Comparison of ENCODE assay signal across 19 cellular contexts in the genomic region with DNA sequence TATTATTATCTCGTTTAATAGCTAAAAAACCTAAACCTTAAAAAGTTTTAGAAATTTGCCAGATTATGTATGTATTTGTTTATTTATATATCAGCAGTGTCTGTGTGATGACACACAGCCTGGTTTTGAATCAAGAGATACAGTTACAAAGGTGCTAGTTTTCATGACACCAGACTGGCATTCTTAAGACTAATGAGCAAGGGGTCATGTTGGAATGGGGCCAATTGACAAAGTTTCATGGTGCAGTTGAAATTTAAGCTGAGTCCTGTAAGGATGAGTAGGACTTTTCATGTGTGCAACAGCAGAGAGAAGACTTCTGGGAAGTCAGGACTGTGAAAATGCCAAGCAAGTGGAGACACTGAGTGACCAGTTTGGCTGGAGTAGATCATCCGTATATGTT. TPM values are rescaled to one million over a fixed set of nuclear protein-coding genes. Genes with fewer than 3 reads are reported as not detected.
DNase-seq lines count a peak whose midpoint lies in the region; ATAC-seq and TF ChIP-seq lines count a peak whose summit lies in the region.
"Had no signal": no experiment of that assay in that cellular context is flagged by ENCODE, and none has a peak within 500 bp of the region (broad histone marks: within the 10 kb centered on the region; RNA-seq: fewer than 3 reads in every experiment).

No MANE protein-coding gene starts in this region.

- peaks cover 7% of the 10 kb centered on the region for H3K27me3 Mint-ChIP-seq in activated T-helper 17 cell treated with anti-CD3 and anti-CD28 coated beads, Interleukin-2, amount 50 U/mL, for 72 hours

- H3K4me3 ChIP-seq in HEK293 (ENCODE audit: low read depth, low read length), result no peak overlapping the region
- H3K4me3 ChIP-seq in MG63, result no peak overlapping the region
- H3K4me3 ChIP-seq: GM23338 had no signal

- H3K27ac Mint-ChIP-seq in activated T-helper 17 cell treated with anti-CD3 and anti-CD28 coated beads, Interleukin-2, amount 50 U/mL, for 72 hours, result no peak overlapping the region
- H3K27ac Mint-ChIP-seq: CD4-positive, CD25-positive, alpha-beta regulatory T cell; CD8-positive, alpha-beta memory T cell; GM23338; HFFc6 had no signal

- peak; percentile 29 for DNase-seq in MG63
- peak; percentile 16 for DNase-seq in kidney tubule cell (ENCODE audit: low spot score)
- no peak for DNase-seq in NCI-H524 (lab: John Stamatoyannopoulos, UW)
- no peak for DNase-seq in activated CD8-positive, alpha-beta memory T cell treated with anti-CD3 and anti-CD28 coated beads for 24 hours
- DNase-seq in GM10248 (ENCODE audit: extremely low spot score), result no peak
- DNase-seq: ACHN; BE2C; C1 segment of cervical spinal cord; CD4-positive, CD25-positive, alpha-beta regulatory T cell; CD8-positive, alpha-beta memory T cell; COR-L47; GDM1; HCEC 1CT; HFFc6 had no signal

- no peak overlapping the region for H3K27ac ChIP-seq in HEK293 (ENCODE audit: extremely low read depth, low read depth, low read length)
- H3K27ac ChIP-seq: HL-60 had no signal

- H3K27me3 ChIP-seq in MG63, result no peaks in the 10 kb centered on the region
- H3K27me3 ChIP-seq: BE2C had no signal

- peaks cover 9% of the 10 kb centered on the region for H3K36me3 Mint-ChIP-seq in activated T-helper 17 cell treated with anti-CD3 and anti-CD28 coated beads, Interleukin-2, amount 50 U/mL, for 72 hours (ENCODE audit: low read depth)

- H3K4me1 Mint-ChIP-seq in activated T-helper 17 cell treated with anti-CD3 and anti-CD28 coated beads, Interleukin-2, amount 50 U/mL, for 72 hours, result peaks cover 4% of the 10 kb centered on the region
- H3K4me1 Mint-ChIP-seq: GM23338 had no signal

- TF ChIP-seq CTCF in HEK293 (tag by site-specific recombination; IDR thresholded peaks at IDR 0.05) (no peak), GM10248 (IDR thresholded peaks at IDR 0.05; ENCODE audit: control extremely low read depth, extremely low read depth, low read depth, missing control alignments) (no peak)

- POLR2A ChIA-PET in HEK293 (lab: Yijun Ruan, JAX) (interaction anchor here (1.0 kb wide), 2 partner anchors 696 to 863 kb away, joined by 3 to 4 read pairs; a partner anchor contains a TSS), GM10248 (lab: Yijun Ruan, JAX) (no interaction called here)

- ATAC-seq in activated T-helper 17 cell treated with anti-CD3 and anti-CD28 coated beads, Interleukin-2, amount 50 U/mL, for 72 hours (replicated peaks), result no peak
- ATAC-seq: GM23338 had no signal

- no peak overlapping the region for H3K4me3 Mint-ChIP-seq in activated T-helper 17 cell treated with anti-CD3 and anti-CD28 coated beads, Interleukin-2, amount 50 U/mL, for 72 hours
- H3K4me3 Mint-ChIP-seq: CD4-positive, CD25-positive, alpha-beta regulatory T cell; CD8-positive, alpha-beta memory T cell; GM23338; HFFc6 had no signal

- H3K4me1 ChIP-seq in HEK293 (ENCODE audit: control insufficient read depth, insufficient read depth, low read length), result peaks cover 16% of the 10 kb centered on the region
- H3K4me1 ChIP-seq: BE2C had no signal

- CTCF ChIA-PET in HEK293 (lab: Yijun Ruan, JAX) (interaction anchor here (0.5 to 3.5 kb wide), 8 partner anchors 17 to 840 kb away, joined by 3 to 16 read pairs (median 3); no protein-coding TSS in a partner anchor), GM10248 (lab: Yijun Ruan, JAX) (interaction anchor here (1.0 to 1.2 kb wide), 2 partner anchors 823 to 837 kb away, joined by 3 read pairs; no protein-coding TSS in a partner anchor)

- H3K9me3 ChIP-seq in HEK293 (ENCODE audit: control insufficient read depth, insufficient read depth, low read depth, low read length), result no peaks in the 10 kb centered on the region
- no peaks in the 10 kb centered on the region for H3K9me3 ChIP-seq in MG63
- H3K9me3 ChIP-seq: BE2C had no signal

- H3K9me3 Mint-ChIP-seq in activated T-helper 17 cell treated with anti-CD3 and anti-CD28 coated beads, Interleukin-2, amount 50 U/mL, for 72 hours, result no peaks in the 10 kb centered on the region
- H3K9me3 Mint-ChIP-seq: GM23338, HFFc6 had no signal

- H3K36me3 ChIP-seq in HEK293 (ENCODE audit: control insufficient read depth in 2 of 2, insufficient read depth in 1 of 2, low read length in 2 of 2), result peaks cover 0 to 9% of the 10 kb centered on the region in 2 experiments; a peak in 1 of 3 replicates
- no peaks in the 10 kb centered on the region for H3K36me3 ChIP-seq in MG63
- H3K36me3 ChIP-seq: BE2C had no signal

TF ChIP-seq in HEK293, 187 proteins besides CTCF, POLR2A, EP300 and RAD21:
- no peak for TF ChIP-seq YY2 (tag by site-specific recombination; IDR thresholded peaks at IDR 0.05)
- TF ChIP-seq ZNF548 (tag by site-specific recombination; IDR thresholded peaks at IDR 0.05), result no peak
- TF ChIP-seq ZNF366 (tag by site-specific recombination; conservative IDR thresholded peaks at IDR 0.05), result peak; percentile 38
- 0 out of 2 replicates have a peak, but pooled peaks have one; percentile 6 for TF ChIP-seq OSR2 (tag by site-specific recombination; IDR thresholded peaks at IDR 0.05)
- peak; percentile 38; the same call in 1 of the 2 replicates for TF ChIP-seq ZNF629 (tag by site-specific recombination; IDR thresholded peaks at IDR 0.05)
- TF ChIP-seq, protein P1, sequence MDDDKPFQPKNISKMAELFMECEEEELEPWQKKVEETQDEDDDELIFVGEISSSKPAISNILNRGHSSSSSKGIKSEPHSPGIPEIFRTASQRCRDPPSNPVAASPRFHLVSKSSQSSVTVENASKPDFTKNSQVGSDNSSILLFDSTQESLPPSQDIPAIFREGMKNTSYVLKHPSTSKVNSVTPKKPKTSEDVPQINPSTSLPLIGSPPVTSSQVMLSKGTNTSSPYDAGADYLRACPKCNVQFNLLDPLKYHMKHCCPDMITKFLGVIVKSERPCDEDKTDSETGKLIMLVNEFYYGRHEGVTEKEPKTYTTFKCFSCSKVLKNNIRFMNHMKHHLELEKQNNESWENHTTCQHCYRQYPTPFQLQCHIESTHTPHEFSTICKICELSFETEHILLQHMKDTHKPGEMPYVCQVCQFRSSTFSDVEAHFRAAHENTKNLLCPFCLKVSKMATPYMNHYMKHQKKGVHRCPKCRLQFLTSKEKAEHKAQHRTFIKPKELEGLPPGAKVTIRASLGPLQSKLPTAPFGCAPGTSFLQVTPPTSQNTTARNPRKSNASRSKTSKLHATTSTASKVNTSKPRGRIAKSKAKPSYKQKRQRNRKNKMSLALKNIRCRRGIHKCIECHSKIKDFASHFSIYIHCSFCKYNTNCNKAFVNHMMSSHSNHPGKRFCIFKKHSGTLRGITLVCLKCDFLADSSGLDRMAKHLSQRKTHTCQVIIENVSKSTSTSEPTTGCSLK (tag by site-specific recombination; IDR thresholded peaks at IDR 0.05), result no peak
- no peak for TF ChIP-seq ZNF664 (tag by site-specific recombination; IDR thresholded peaks at IDR 0.05)
- TF ChIP-seq WT1 (tag by site-specific recombination; IDR thresholded peaks at IDR 0.05), result no peak
- no peak for TF ChIP-seq GLI2 (tag by site-specific recombination; IDR thresholded peaks at IDR 0.05; ENCODE audit: borderline replicate concordance, low read depth)
- 0 out of 2 replicates have a peak, but pooled peaks have one; percentile 25 for TF ChIP-seq KLF8 (tag by site-specific recombination; IDR thresholded peaks at IDR 0.05)
- no peak for TF ChIP-seq ZNF626 (tag by site-specific recombination; IDR thresholded peaks at IDR 0.05)
- TF ChIP-seq, protein P2, sequence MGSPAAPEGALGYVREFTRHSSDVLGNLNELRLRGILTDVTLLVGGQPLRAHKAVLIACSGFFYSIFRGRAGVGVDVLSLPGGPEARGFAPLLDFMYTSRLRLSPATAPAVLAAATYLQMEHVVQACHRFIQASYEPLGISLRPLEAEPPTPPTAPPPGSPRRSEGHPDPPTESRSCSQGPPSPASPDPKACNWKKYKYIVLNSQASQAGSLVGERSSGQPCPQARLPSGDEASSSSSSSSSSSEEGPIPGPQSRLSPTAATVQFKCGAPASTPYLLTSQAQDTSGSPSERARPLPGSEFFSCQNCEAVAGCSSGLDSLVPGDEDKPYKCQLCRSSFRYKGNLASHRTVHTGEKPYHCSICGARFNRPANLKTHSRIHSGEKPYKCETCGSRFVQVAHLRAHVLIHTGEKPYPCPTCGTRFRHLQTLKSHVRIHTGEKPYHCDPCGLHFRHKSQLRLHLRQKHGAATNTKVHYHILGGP (tag by site-specific recombination; IDR thresholded peaks at IDR 0.05), result no peak
- TF ChIP-seq, protein P3, sequence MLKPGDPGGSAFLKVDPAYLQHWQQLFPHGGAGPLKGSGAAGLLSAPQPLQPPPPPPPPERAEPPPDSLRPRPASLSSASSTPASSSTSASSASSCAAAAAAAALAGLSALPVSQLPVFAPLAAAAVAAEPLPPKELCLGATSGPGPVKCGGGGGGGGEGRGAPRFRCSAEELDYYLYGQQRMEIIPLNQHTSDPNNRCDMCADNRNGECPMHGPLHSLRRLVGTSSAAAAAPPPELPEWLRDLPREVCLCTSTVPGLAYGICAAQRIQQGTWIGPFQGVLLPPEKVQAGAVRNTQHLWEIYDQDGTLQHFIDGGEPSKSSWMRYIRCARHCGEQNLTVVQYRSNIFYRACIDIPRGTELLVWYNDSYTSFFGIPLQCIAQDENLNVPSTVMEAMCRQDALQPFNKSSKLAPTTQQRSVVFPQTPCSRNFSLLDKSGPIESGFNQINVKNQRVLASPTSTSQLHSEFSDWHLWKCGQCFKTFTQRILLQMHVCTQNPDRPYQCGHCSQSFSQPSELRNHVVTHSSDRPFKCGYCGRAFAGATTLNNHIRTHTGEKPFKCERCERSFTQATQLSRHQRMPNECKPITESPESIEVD (tag by site-specific recombination; IDR thresholded peaks at IDR 0.05), result no peak
- TF ChIP-seq SALL2 (tag by site-specific recombination; IDR thresholded peaks at IDR 0.05; ENCODE audit: borderline replicate concordance), result no peak
- no peak for TF ChIP-seq ZNF501 (tag by site-specific recombination; IDR thresholded peaks at IDR 0.05)
- TF ChIP-seq ZBTB1 (tag by site-specific recombination; IDR thresholded peaks at IDR 0.05), result no peak
TF ChIP-seq in HEK293: peak in this region for 4.

RNA-seq across cellular contexts. Expression of a gene that starts 3.2 kb away (rescaled TPM):
- 48.4 and 70.6 TPM in 2 replicates for total RNA-seq in MG63 (2014; rRNA removed; shearing (Covaris generic); ENCODE audit: low replicate concordance)
- 10 to 100 TPM; 29.0 to 45.9 TPM for total RNA-seq in activated T-helper 17 cell treated with anti-CD3 and anti-CD28 coated beads, Interleukin-2, amount 50 U/mL, for 72 hours

RNA-seq across cellular contexts. Expression of a gene that starts 25.8 kb away (rescaled TPM):
- total RNA-seq in MG63 (2014; rRNA removed; shearing (Covaris generic); ENCODE audit: low replicate concordance), result not detected in 2 replicates
- not detected for total RNA-seq in activated T-helper 17 cell treated with anti-CD3 and anti-CD28 coated beads, Interleukin-2, amount 50 U/mL, for 72 hours
- total RNA-seq: CD4-positive, CD25-positive, alpha-beta regulatory T cell; CD8-positive, alpha-beta memory T cell; GM23338; HFFc6; HT1080 had no signal

RNA-seq across cellular contexts. Expression of a gene that starts 41.4 kb away (rescaled TPM):
- total RNA-seq in MG63 (2014; rRNA removed; shearing (Covaris generic); ENCODE audit: low replicate concordance), result not detected in 2 replicates
- total RNA-seq in activated T-helper 17 cell treated with anti-CD3 and anti-CD28 coated beads, Interleukin-2, amount 50 U/mL, for 72 hours, result not detected
- total RNA-seq: CD4-positive, CD25-positive, alpha-beta regulatory T cell; CD8-positive, alpha-beta memory T cell; GM23338; HFFc6; HT1080 had no signal

RNA-seq across cellular contexts. Expression of a gene that starts 43.2 kb away (rescaled TPM):
- total RNA-seq in MG63 (2014; rRNA removed; shearing (Covaris generic); ENCODE audit: low replicate concordance), result not detected in 2 replicates
- total RNA-seq in activated T-helper 17 cell treated with anti-CD3 and anti-CD28 coated beads, Interleukin-2, amount 50 U/mL, for 72 hours, result not detected
- total RNA-seq: CD4-positive, CD25-positive, alpha-beta regulatory T cell; CD8-positive, alpha-beta memory T cell; GM23338; HFFc6; HT1080 had no signal

RNA-seq across cellular contexts. Expression of a gene that starts 53.6 kb away (rescaled TPM):
- not detected in 2 replicates for total RNA-seq in MG63 (2014; rRNA removed; shearing (Covaris generic); ENCODE audit: low replicate concordance)
- not detected for total RNA-seq in activated T-helper 17 cell treated with anti-CD3 and anti-CD28 coated beads, Interleukin-2, amount 50 U/mL, for 72 hours
- total RNA-seq: CD4-positive, CD25-positive, alpha-beta regulatory T cell; CD8-positive, alpha-beta memory T cell; GM23338; HFFc6; HT1080 had no signal

Comparison
In these comparisons a context has a peak if more than half of its experiments do, and no peak if none do; other contexts are left out.
1. DNase-seq: peak in MG63 (single experiment) and kidney tubule cell (single experiment); none in NCI-H524 (0 of 2), activated CD8-positive, alpha-beta memory T cell treated with anti-CD3 and anti-CD28 coated beads for 24 hours (single experiment) and GM10248 (single experiment).